15 cellular contexts compared by ENCODE assay signal in genomic region chr10:30893208-30893607, GRCh38.
DNase-seq lines count a peak whose midpoint lies in the region; ATAC-seq, FAIRE-seq and TF ChIP-seq lines count a peak whose summit lies in the region.
"Had no signal": no experiment of that assay in that cellular context is flagged by ENCODE, and none has a peak within 500 bp of the region (broad histone marks: within the 10 kb centered on the region; RNA-seq: fewer than 3 reads in every experiment).

No MANE protein-coding gene starts in this region.

- TF ChIP-seq CTCF in fibroblast of lung (conservative IDR thresholded peaks at IDR 0.05 in 1 of 2, IDR thresholded peaks at IDR 0.05 in 1 of 2; ENCODE audit: low read depth in 1 of 2, low read length in 2 of 2): no peak

- TF ChIP-seq POLR2A in GM12892 (IDR thresholded peaks at IDR 0.05; ENCODE audit: low read depth, low read length): no peak

- DNase-seq in GM12892 (ENCODE audit: insufficient read length) (no peak), amniotic epithelial cell (ENCODE audit: low read depth) (peak; percentile 21), fibroblast of lung (ENCODE audit: low read depth in 2 of 2) (peak; percentile 3 to 27), pulmonary artery endothelial cell (ENCODE audit: low read depth, low spot score) (peak; percentile 8)
- no peak for DNase-seq in stimulated activated CD4-positive, alpha-beta T cell treated with anti-CD3 and anti-CD28 coated beads, Interleukin-2, amount 100 ng/mL, for 24 hours
- DNase-seq in NK-92 treated with Interleukin-12 subunit alpha and Interleukin-12 subunit beta, amount 100 ng/mL, for 24 hours (lab: John Stamatoyannopoulos, UW): no peak
- DNase-seq: ACHN; CD8-positive, alpha-beta T cell; DND-41; KG1; NCI-H1105; NCI-H1694 treated with DMSO at 0.1 percent for 48 hours; NCI-H446 had no signal

- H3K4me1 ChIP-seq in fibroblast of lung (ENCODE audit: control insufficient read depth, extremely low read depth, insufficient read depth, low read length): no peaks in the 10 kb centered on the region

- ATAC-seq in GM18519 (IDR thresholded peaks at IDR 0.05; ENCODE audit: low FRiP score, unreplicated experiment): no peak
- ATAC-seq: CD8-positive, alpha-beta T cell had no signal

- H3K79me2 ChIP-seq in fibroblast of lung (ENCODE audit: control insufficient read depth, insufficient read depth, low read length): no peaks in the 10 kb centered on the region

- H4K20me1 ChIP-seq in fibroblast of lung (ENCODE audit: control insufficient read depth, extremely low read depth, insufficient read depth, low read length): no peaks in the 10 kb centered on the region

- no peak overlapping the region for H3K4me2 ChIP-seq in fibroblast of lung (ENCODE audit: extremely low read depth, insufficient read depth, low read length)

- no peaks in the 10 kb centered on the region for H3K9me3 ChIP-seq in fibroblast of lung (ENCODE audit: control insufficient read depth, insufficient read depth, low read depth, low read length)

- no peak overlapping the region for H2AFZ ChIP-seq in fibroblast of lung (ENCODE audit: low read length)

- H3K4me3 ChIP-seq in fibroblast of lung (replicated peaks in 1 of 4; ENCODE audit: control extremely low read depth in 1 of 4, insufficient read depth in 1 of 4, low read depth in 3 of 4, low read length in 4 of 4): no peak overlapping the region

- no peak overlapping the region for H3K9ac ChIP-seq in fibroblast of lung (ENCODE audit: insufficient read depth, low read length)

- no peak overlapping the region for H3K27ac ChIP-seq in fibroblast of lung (ENCODE audit: insufficient read depth, low read length)
- H3K27ac ChIP-seq: HL-60 had no signal

- H3K27me3 ChIP-seq in fibroblast of lung (ENCODE audit: control insufficient read depth, insufficient read depth, low read length): no peaks in the 10 kb centered on the region

- FAIRE-seq in GM12892 (lab: Jason Lieb, UNC): peak; percentile 86

- no peaks in the 10 kb centered on the region for H3K36me3 ChIP-seq in fibroblast of lung (ENCODE audit: control insufficient read depth, insufficient read depth, low read length)

Comparison
In these comparisons a context has a peak if more than half of its experiments do, and no peak if none do; other contexts are left out.
1. DNase-seq: peak in amniotic epithelial cell (single experiment), fibroblast of lung (2 of 2) and pulmonary artery endothelial cell (single experiment); none in GM12892 (single experiment), stimulated activated CD4-positive, alpha-beta T cell treated with anti-CD3 and anti-CD28 coated beads, Interleukin-2, amount 100 ng/mL, for 24 hours (0 of 2) and NK-92 treated with Interleukin-12 subunit alpha and Interleukin-12 subunit beta, amount 100 ng/mL, for 24 hours (single experiment).